Comparison of ENCODE assay signal across 1 cellular context in the genomic region with DNA sequence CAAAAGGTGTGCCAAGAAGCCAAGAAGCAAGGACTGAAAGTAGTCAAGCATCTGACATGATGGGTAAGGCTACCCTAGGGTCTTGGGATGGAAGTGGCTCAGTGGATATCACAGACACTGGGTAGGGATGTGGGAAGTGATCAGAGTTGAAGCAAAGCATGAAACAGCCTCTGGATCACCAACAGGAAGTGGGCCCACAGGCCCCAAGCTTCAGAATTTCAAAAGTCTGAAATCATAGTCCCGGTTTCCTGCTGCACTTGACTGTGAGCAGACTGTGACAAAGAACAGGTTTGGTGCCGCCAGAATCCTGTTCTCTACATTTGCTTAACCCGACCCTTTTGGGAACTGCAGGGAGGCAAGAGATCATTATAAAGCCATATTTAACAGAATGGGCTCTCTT.
TF ChIP-seq lines count a peak whose summit lies in the region.

No MANE protein-coding gene starts in this region.

TF ChIP-seq in IMR-90, 13 proteins besides CTCF, POLR2A, EP300 and RAD21 (continued from another document):
- TF ChIP-seq RCOR1 (IDR thresholded peaks at IDR 0.05; ENCODE audit: insufficient replicate concordance, low read length) (no peak), CEBPB (IDR thresholded peaks at IDR 0.05; ENCODE audit: low read depth, low read length) (no peak), CHD1 (IDR thresholded peaks at IDR 0.05; ENCODE audit: low read depth, low read length) (no peak), SMC3 (IDR thresholded peaks at IDR 0.05; ENCODE audit: low read depth, low read length) (no peak), MXI1 (IDR thresholded peaks at IDR 0.05; ENCODE audit: borderline replicate concordance, low read depth, low read length) (no peak), FOS (IDR thresholded peaks at IDR 0.05; ENCODE audit: low read depth, low read length) (no peak), RFX5 (IDR thresholded peaks at IDR 0.05; ENCODE audit: low read depth, low read length) (no peak), NFE2L2 (IDR thresholded peaks at IDR 0.05; ENCODE audit: low read depth, low read length) (no peak), BHLHE40 (IDR thresholded peaks at IDR 0.05; ENCODE audit: low read depth, low read length) (no peak)
- TF ChIP-seq, protein P1, sequence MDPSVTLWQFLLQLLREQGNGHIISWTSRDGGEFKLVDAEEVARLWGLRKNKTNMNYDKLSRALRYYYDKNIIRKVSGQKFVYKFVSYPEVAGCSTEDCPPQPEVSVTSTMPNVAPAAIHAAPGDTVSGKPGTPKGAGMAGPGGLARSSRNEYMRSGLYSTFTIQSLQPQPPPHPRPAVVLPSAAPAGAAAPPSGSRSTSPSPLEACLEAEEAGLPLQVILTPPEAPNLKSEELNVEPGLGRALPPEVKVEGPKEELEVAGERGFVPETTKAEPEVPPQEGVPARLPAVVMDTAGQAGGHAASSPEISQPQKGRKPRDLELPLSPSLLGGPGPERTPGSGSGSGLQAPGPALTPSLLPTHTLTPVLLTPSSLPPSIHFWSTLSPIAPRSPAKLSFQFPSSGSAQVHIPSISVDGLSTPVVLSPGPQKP (IDR thresholded peaks at IDR 0.05; ENCODE audit: borderline replicate concordance, low read depth, low read length), result no peak
- TF ChIP-seq, protein P2, sequence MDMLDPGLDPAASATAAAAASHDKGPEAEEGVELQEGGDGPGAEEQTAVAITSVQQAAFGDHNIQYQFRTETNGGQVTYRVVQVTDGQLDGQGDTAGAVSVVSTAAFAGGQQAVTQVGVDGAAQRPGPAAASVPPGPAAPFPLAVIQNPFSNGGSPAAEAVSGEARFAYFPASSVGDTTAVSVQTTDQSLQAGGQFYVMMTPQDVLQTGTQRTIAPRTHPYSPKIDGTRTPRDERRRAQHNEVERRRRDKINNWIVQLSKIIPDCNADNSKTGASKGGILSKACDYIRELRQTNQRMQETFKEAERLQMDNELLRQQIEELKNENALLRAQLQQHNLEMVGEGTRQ (IDR thresholded peaks at IDR 0.05; ENCODE audit: low read depth, low read length), result no peak
